ENCODE assay signal across 8 cellular contexts in the genomic region with DNA sequence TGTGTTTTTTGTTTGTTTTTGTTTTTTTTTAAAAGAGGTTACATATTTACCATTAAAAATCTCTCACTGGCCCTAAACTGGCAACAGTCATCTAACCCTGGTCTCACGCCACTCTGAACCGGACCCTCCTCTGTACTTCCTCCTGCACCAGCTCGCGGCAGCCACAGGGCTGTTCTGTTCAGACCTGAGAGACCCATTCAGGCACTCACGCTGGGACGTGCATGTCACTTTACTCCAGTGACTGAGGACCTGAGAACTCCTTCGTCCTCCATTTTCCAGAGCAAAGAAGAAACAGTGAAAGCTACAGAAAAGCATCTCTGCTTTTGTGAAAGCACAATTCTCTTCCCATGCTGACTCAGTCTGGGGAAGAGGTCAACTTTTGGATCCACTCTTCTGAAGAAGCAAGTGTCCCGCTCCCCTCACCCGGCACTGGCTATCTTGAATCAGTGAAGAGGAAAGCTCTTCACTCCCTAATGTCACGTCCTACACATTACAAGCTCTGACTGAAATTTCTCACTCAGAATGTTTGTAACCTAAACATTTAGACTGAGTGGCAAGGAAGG. TPM values are rescaled to one million over a fixed set of nuclear protein-coding genes. Genes with fewer than 3 reads are reported as not detected.
DNase-seq lines count a peak whose midpoint lies in the region; ATAC-seq and TF ChIP-seq lines count a peak whose summit lies in the region.

No MANE protein-coding gene starts in this region.

- H3K27me3 Mint-ChIP-seq in MCF 10A (ENCODE audit: insufficient read depth, unreplicated experiment) (no peaks in the 10 kb centered on the region), brain (no peaks in the 10 kb centered on the region), neural progenitor cell (ENCODE audit: insufficient read depth, low read depth) (peaks cover 2% of the 10 kb centered on the region)

- peak; percentile 32 for ATAC-seq in HG03558 (IDR thresholded peaks at IDR 0.05; ENCODE audit: extremely low read depth, unreplicated experiment)
- ATAC-seq in GM18870 (IDR thresholded peaks at IDR 0.05; ENCODE audit: unreplicated experiment), result no peak

- no peak overlapping the region for H2AFZ ChIP-seq in neural progenitor cell (replicated peaks)

- H3K4me1 Mint-ChIP-seq in MCF 10A (ENCODE audit: insufficient read depth, unreplicated experiment) (peaks cover 22% of the 10 kb centered on the region), brain (peaks cover 5% of the 10 kb centered on the region), neural progenitor cell (no peaks in the 10 kb centered on the region)

- H3K27ac ChIP-seq in breast epithelium (peak overlapping the region; percentile 71 to 86), neural progenitor cell (no peak overlapping the region)

- H3K9ac ChIP-seq in neural progenitor cell, result no peak overlapping the region

- H3K27me3 ChIP-seq in breast epithelium, result no peaks in the 10 kb centered on the region
- no peaks in the 10 kb centered on the region for H3K27me3 ChIP-seq in neural progenitor cell

- H3F3A ChIP-seq in neural progenitor cell (ENCODE audit: low read depth), result no peaks in the 10 kb centered on the region

- H3K9me3 ChIP-seq in breast epithelium (no peaks in the 10 kb centered on the region), neural progenitor cell (ENCODE audit: low read depth) (no peaks in the 10 kb centered on the region)

- TF ChIP-seq POLR2A in breast epithelium (IDR thresholded peaks at IDR 0.05), result no peak

- CTCF ChIA-PET in MCF 10A (lab: Yijun Ruan, JAX), result interaction anchor here (0.7 to 5.2 kb wide), 3 partner anchors 27 to 1179 kb away, joined by 3 to 28 read pairs (median 4); no protein-coding TSS in a partner anchor

- TF ChIP-seq CTCF in breast epithelium (IDR thresholded peaks at IDR 0.05), result no peak
- TF ChIP-seq CTCF in MCF 10A (IDR thresholded peaks at IDR 0.05; ENCODE audit: unreplicated experiment), result no peak
- TF ChIP-seq CTCF in brain (conservative IDR thresholded peaks at IDR 0.05), result no peak
- no peak for TF ChIP-seq CTCF in neural progenitor cell (IDR thresholded peaks at IDR 0.05)

- H3K4me3 Mint-ChIP-seq in MCF 10A (ENCODE audit: unreplicated experiment) (no peak overlapping the region), brain (no peak overlapping the region), neural progenitor cell (no peak overlapping the region)

- BruUV-seq in MCF 10A (replicated peaks; lab: Mats Ljungman, UMichigan), result no TSS peak

- DNase-seq in breast epithelium (ENCODE audit: low spot score in 2 of 2) (no peak), MCF 10A (ENCODE audit: unreplicated experiment) (no peak), neural progenitor cell (ENCODE audit: low spot score) (no peak), NCI-H187 (lab: John Stamatoyannopoulos, UW) (no peak)
- DNase-seq in NK-92 treated with Interleukin-12 subunit alpha and Interleukin-12 subunit beta, amount 100 ng/mL, for 24 hours (lab: John Stamatoyannopoulos, UW), result no peak

- no peak overlapping the region for H3K4me2 ChIP-seq in neural progenitor cell

- H3K4me3 ChIP-seq in breast epithelium, result peak overlapping the region in 2 of 3 donors; percentile 31 to 37
- H3K4me3 ChIP-seq in neural progenitor cell, result no peak overlapping the region

- H3K4me1 ChIP-seq in breast epithelium (peaks cover 0 to 3% of the 10 kb centered on the region in 2 donors), neural progenitor cell (no peaks in the 10 kb centered on the region)

- H3K9me3 Mint-ChIP-seq in MCF 10A (ENCODE audit: unreplicated experiment) (no peaks in the 10 kb centered on the region), brain (no peaks in the 10 kb centered on the region), neural progenitor cell (no peaks in the 10 kb centered on the region)

- peaks cover 34% of the 10 kb centered on the region for H4K20me1 ChIP-seq in neural progenitor cell (ENCODE audit: low read depth)

- H3K27ac Mint-ChIP-seq in MCF 10A (ENCODE audit: low read depth, unreplicated experiment) (no peak overlapping the region), brain (peak overlapping the region in 4 of 5 experiments; percentile 38 to 85 (median 54)), neural progenitor cell (peak overlapping the region; percentile 86)

- H3K36me3 Mint-ChIP-seq in MCF 10A (ENCODE audit: insufficient read depth, unreplicated experiment) (peaks cover 44% of the 10 kb centered on the region), brain (peaks cover 15% of the 10 kb centered on the region), neural progenitor cell (peaks cover 2% of the 10 kb centered on the region)

- H3K79me2 ChIP-seq in neural progenitor cell (ENCODE audit: low read depth), result peaks cover 27% of the 10 kb centered on the region

- POLR2A ChIA-PET in MCF 10A (lab: Yijun Ruan, JAX), result interaction anchor here (2.0 to 2.3 kb wide), 2 partner anchors 9 to 24 kb away, joined by 12 to 13 read pairs; a partner anchor contains a TSS

- H3K36me3 ChIP-seq in breast epithelium (no peaks in the 10 kb centered on the region), neural progenitor cell (no peaks in the 10 kb centered on the region)

- intact Hi-C loops in breast epithelium (cut with DNase I; ENCODE audit: low total_unique reads), result no loop called here
- intact Hi-C loops in MCF 10A (cut with micrococcal nuclease), result loop anchor here (10.0 kb wide), 1 partner anchor 293 kb away; a partner anchor contains a TSS

RNA-seq across cellular contexts. Expression of a gene that starts 24.6 kb away (rescaled TPM):
- total RNA-seq in breast epithelium (10 to 100 TPM; 49.6 to 58.7 (median 57.0) TPM), MCF 10A (2022) (38.3 and 48.2 TPM in 2 replicates), neural progenitor cell (ENCODE audit: low replicate concordance) (18.1 and 41.2 TPM in 2 replicates)
- polyA plus RNA-seq in brain (ENCODE audit: insufficient read depth, low read depth, low replicate concordance), result 43.0 TPM
